Comparison of ENCODE assay signal across 15 cellular contexts in the genomic region with DNA sequence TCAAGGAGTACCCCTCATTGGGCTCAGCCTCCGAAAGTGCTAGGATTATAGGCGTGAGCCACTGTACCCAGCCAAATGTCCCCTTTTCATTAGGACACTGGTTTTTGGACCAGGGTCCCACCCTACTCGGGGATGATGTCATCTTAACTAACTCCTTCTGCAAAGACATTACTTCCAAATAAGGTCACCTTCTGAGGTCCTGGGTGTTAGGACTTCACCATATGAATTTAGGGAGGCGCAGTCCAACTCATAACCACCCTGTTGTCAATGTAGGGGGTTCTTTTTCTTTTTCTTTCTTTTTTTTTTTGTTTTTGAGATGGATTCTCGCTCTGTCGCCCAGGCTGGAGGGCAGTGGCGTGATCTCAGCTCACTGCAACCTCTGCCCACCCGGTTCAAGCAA.
"Had no signal": no experiment of that assay in that cellular context is flagged by ENCODE, and none has a peak within 500 bp of the region (broad histone marks: within the 10 kb centered on the region; RNA-seq: fewer than 3 reads in every experiment).

No MANE protein-coding gene starts in this region.

- H3K27me3 ChIP-seq: brain microvascular endothelial cell, esophagus squamous epithelium, left lung, pancreas had no signal

- H3K36me3 Mint-ChIP-seq: activated naive CD4-positive, alpha-beta T cell treated with anti-CD3 and anti-CD28 coated beads, Interleukin-2, amount 50 U/mL, for 72 hours; stimulated activated naive B cell treated with anti-CD40 and anti-IgM and Interleukin-4, amounts not matched to agents 10 μg/mL and 1 μg/mL and 100 μg/mL, for 72 hours had no signal

- H3K4me3 Mint-ChIP-seq: stimulated activated naive B cell treated with anti-CD40 and anti-IgM and Interleukin-4, amounts not matched to agents 10 μg/mL and 1 μg/mL and 100 μg/mL, for 72 hours; T-helper 2 cell treated with Interferon-gamma antibody and Interleukin-4, amounts not matched to agents 5 μg/mL and 100 μg/mL, for 36 hours had no signal

- H3K4me1 ChIP-seq: foreskin keratinocyte had no signal

- ATAC-seq: activated CD4-positive, CD25-positive, alpha-beta regulatory T cell treated with anti-CD3 and anti-CD28 coated beads, Interleukin-2, amount 50 U/mL, for 24 hours; activated naive CD4-positive, alpha-beta T cell treated with anti-CD3 and anti-CD28 coated beads, Interleukin-2, amount 50 U/mL, for 72 hours; foreskin keratinocyte; left lung; pancreas; stimulated activated naive B cell treated with anti-CD40 and anti-IgM and Interleukin-4, amounts not matched to agents 10 μg/mL and 1 μg/mL and 100 μg/mL, for 72 hours had no signal

- H3K27ac Mint-ChIP-seq: activated naive CD4-positive, alpha-beta T cell treated with anti-CD3 and anti-CD28 coated beads, Interleukin-2, amount 50 U/mL, for 72 hours; stimulated activated naive B cell treated with anti-CD40 and anti-IgM and Interleukin-4, amounts not matched to agents 10 μg/mL and 1 μg/mL and 100 μg/mL, for 72 hours; T-helper 2 cell treated with Interferon-gamma antibody and Interleukin-4, amounts not matched to agents 5 μg/mL and 100 μg/mL, for 36 hours had no signal

- H3K9me3 ChIP-seq: esophagus squamous epithelium, left lung, pancreas had no signal

- H3K27ac ChIP-seq: brain microvascular endothelial cell, foreskin keratinocyte, left lung had no signal

- H3K36me3 ChIP-seq: brain microvascular endothelial cell, esophagus squamous epithelium, left lung, pancreas had no signal

- DNase-seq: activated effector memory CD4-positive, alpha-beta T cell treated with Interleukin-2 at 50 U/mL for 16 hours; activated T-cell treated with anti-CD3 and anti-CD28 coated beads, Interleukin-2, amount 50 U/mL, for 1 hour; amygdala; brain microvascular endothelial cell; esophagus squamous epithelium; foreskin keratinocyte; head of caudate nucleus; left lung; mesenchymal stem cell; stimulated activated naive B cell treated with anti-CD40 and anti-IgM and Interleukin-4, amounts not matched to agents 10 μg/mL and 1 μg/mL and 100 μg/mL, for 72 hours had no signal

- H3K4me2 ChIP-seq: smooth muscle cell had no signal

- H3K4me3 ChIP-seq: esophagus squamous epithelium, left lung, pancreas, smooth muscle cell had no signal
